In the genomic region with DNA sequence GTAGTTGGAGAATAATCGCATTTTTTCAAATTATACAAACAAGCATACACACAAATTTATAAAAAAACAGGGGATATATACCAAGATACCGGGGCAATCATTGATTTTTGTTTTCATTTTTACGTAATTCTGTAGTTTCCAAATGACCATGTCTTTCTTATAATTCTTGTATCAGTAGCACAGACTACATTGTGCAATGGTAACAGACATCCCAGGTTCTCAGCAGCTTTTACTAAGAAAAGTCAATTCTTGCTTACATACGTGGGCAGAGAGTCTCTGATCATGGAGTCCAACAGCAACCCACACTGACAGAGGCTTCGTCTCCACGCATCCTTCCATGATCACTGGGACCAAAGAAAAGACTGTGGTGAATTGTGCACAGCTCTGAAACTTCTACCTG, we compare ENCODE assay signal across 22 cellular contexts.
"Had no signal": no experiment of that assay in that cellular context is flagged by ENCODE, and none has a peak within 500 bp of the region (broad histone marks: within the 10 kb centered on the region; RNA-seq: fewer than 3 reads in every experiment).

No MANE protein-coding gene starts in this region.

- H3K36me3 Mint-ChIP-seq: activated naive CD8-positive, alpha-beta T cell treated with anti-CD3 and anti-CD28 coated beads for 36 hours; stimulated activated effector memory CD8-positive, alpha-beta T cell treated with anti-CD3 and anti-CD28 coated beads, Interleukin-12 subunit alpha, Interleukin-12 subunit beta, amount 100 ng/mL, for 72 hours had no signal

- H3K4me1 ChIP-seq: foreskin keratinocyte, left lung, stomach, uterus had no signal

- H3K9me3 ChIP-seq: left lung, right lobe of liver, stomach, uterus had no signal

- H3K36me3 ChIP-seq: left lung, right lobe of liver, stomach, uterus had no signal

- H3K4me3 Mint-ChIP-seq: activated naive CD8-positive, alpha-beta T cell treated with anti-CD3 and anti-CD28 coated beads for 36 hours; activated T-cell treated with anti-CD3 and anti-CD28 coated beads, Interleukin-2, amount 50 U/mL, for 4 hours; naive B cell; stimulated activated effector memory CD8-positive, alpha-beta T cell treated with anti-CD3 and anti-CD28 coated beads, Interleukin-12 subunit alpha, Interleukin-12 subunit beta, amount 100 ng/mL, for 72 hours had no signal

- H3K27me3 Mint-ChIP-seq: activated naive CD8-positive, alpha-beta T cell treated with anti-CD3 and anti-CD28 coated beads for 36 hours; naive B cell had no signal

- H3K4me3 ChIP-seq: hepatocyte, left lung, lung, right lobe of liver, skin epidermis, stomach, uterus had no signal

- H3K27me3 ChIP-seq: foreskin keratinocyte, hepatocyte, left lung, right lobe of liver, stomach, uterus had no signal

- H3K27ac ChIP-seq: foreskin keratinocyte, hepatocyte, left lung, right lobe of liver, skin epidermis, stomach, uterus had no signal

- H3K4me1 Mint-ChIP-seq: activated naive CD8-positive, alpha-beta T cell treated with anti-CD3 and anti-CD28 coated beads for 36 hours; stimulated activated effector memory CD8-positive, alpha-beta T cell treated with anti-CD3 and anti-CD28 coated beads, Interleukin-12 subunit alpha, Interleukin-12 subunit beta, amount 100 ng/mL, for 72 hours had no signal

- H3K9me3 Mint-ChIP-seq: activated T-cell treated with anti-CD3 and anti-CD28 coated beads, Interleukin-2, amount 50 U/mL, for 4 hours had no signal

- DNase-seq: activated CD4-positive, alpha-beta T cell treated with anti-CD3 and anti-CD28 coated beads for 1 hour; activated CD8-positive, alpha-beta memory T cell treated with anti-CD3 and anti-CD28 coated beads, Interleukin-2, amount 50 U/mL, for 48 hours; activated naive CD4-positive, alpha-beta T cell treated with Interleukin-2 at 50 U/mL for 16 hours; activated naive CD8-positive, alpha-beta T cell treated with anti-CD3 and anti-CD28 coated beads for 36 hours; activated T-cell treated with anti-CD3 and anti-CD28 coated beads, Interleukin-2, amount 50 U/mL, for 4 hours; central memory CD4-positive, alpha-beta T cell; dermis blood vessel endothelial cell; effector CD8-positive, alpha-beta T cell; foreskin keratinocyte; kidney glomerular epithelial cell; left lung; naive B cell; occipital lobe; right lobe of liver; stimulated activated CD4-positive, alpha-beta T cell treated with anti-CD3 and anti-CD28 coated beads, Interleukin-1b, Interleukin-23, amount 100 ng/mL, for 48 hours; stomach; trophoblast cell; uterus had no signal

- H3K27ac Mint-ChIP-seq: activated naive CD8-positive, alpha-beta T cell treated with anti-CD3 and anti-CD28 coated beads for 36 hours; naive B cell; stimulated activated effector memory CD8-positive, alpha-beta T cell treated with anti-CD3 and anti-CD28 coated beads, Interleukin-12 subunit alpha, Interleukin-12 subunit beta, amount 100 ng/mL, for 72 hours had no signal

- ATAC-seq: activated T-cell treated with anti-CD3 and anti-CD28 coated beads, Interleukin-2, amount 50 U/mL, for 4 hours; foreskin keratinocyte; left lung; right lobe of liver; stimulated activated effector memory CD8-positive, alpha-beta T cell treated with anti-CD3 and anti-CD28 coated beads, Interleukin-12 subunit alpha, Interleukin-12 subunit beta, amount 100 ng/mL, for 72 hours had no signal
